1 cellular context compared by ENCODE assay signal in genomic region chr1:31386576-31387243, GRCh38. TPM values are rescaled to one million over a fixed set of nuclear protein-coding genes. Genes with fewer than 3 reads are reported as not detected.
"Had no signal": no experiment of that assay in that cellular context is flagged by ENCODE, and none has a peak within 500 bp of the region (broad histone marks: within the 10 kb centered on the region; RNA-seq: fewer than 3 reads in every experiment).

No MANE protein-coding gene starts in this region.

RNA-seq across cellular contexts. Expression of gene FABP3, which starts 13.8 kb away (rescaled TPM):
- total RNA-seq: HT1080 had no signal
